ENCODE assay signal across 1 cellular context in the genomic region with DNA sequence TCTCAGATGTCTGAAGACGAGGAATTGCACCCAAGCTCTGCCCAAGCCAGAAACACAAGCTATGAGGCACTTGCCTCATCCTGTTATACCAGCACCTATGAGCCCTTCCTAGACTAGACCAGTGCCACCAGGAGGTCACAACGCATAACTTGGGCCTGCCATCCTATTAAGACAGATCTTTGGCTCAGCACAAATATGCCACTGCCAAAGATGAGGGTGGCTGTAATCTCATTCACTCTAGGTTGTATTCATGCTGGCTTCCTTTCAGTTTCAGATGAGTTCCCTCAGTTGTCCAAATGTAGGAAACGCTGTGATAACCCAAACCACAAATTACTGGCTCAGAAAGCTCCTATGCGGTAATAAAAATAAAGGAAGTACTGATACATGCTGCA.
TF ChIP-seq lines count a peak whose summit lies in the region.

No MANE protein-coding gene starts in this region.

TF ChIP-seq in A549, 52 proteins besides CTCF, POLR2A, EP300 and RAD21 (continued from another document):
- TF ChIP-seq HEYL (CRISPR knock-in tag; IDR thresholded peaks at IDR 0.05): no peak
- TF ChIP-seq ZNF302 (CRISPR knock-in tag; IDR thresholded peaks at IDR 0.05): no peak
